Comparison of ENCODE assay signal across 21 cellular contexts in the genomic region with DNA sequence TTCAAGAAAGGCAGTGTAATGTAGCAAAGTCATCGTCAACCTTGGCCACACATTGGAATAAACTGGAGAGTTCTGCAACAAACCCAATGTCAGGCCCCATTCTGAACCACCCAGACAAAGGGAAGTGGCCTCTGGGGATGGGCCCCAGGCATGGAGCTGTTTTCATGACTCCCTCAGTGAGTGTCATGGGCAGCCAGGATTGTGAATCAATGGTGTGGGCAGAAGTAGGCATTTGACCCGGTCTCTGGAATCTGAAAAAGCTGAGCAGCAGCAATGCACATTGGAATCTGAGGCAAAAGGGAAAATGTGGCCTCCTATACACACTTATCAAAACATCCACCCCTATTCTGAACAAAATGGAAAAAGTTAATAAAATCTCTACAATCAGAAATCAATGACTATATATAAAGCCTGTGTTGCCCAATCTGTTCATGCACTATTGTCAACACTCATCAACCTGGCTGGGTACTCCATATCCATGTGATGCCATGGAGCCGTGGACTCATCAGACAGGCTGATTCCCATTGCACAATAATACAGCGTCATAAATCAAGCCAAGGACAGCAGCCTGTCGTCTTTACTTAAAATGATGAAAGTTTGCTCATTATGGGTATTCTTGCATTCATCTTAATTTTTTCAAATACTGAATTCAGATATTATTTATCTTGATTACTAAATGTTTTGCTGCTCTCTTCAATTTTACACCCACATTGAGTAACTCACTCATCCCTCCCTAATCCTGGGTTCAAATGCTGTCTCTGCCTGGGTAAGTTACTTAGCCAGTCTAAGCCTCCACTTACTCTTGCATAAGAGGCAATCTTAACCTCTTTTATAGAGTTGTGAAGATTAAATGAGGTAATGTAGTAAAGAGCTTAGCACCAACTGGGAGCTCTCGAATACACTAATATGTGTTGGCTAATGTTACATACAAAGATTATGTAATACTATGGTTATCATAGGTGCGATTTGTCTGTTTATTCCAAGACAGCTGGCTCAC.
DNase-seq lines count a peak whose midpoint lies in the region; ATAC-seq and TF ChIP-seq lines count a peak whose summit lies in the region.
"Had no signal": no experiment of that assay in that cellular context is flagged by ENCODE, and none has a peak within 500 bp of the region (broad histone marks: within the 10 kb centered on the region; RNA-seq: fewer than 3 reads in every experiment).

No MANE protein-coding gene starts in this region.

- H3K4me3 Mint-ChIP-seq in MCF 10A (ENCODE audit: unreplicated experiment): no peak overlapping the region
- H3K4me3 Mint-ChIP-seq: activated T-cell treated with anti-CD3 and anti-CD28 coated beads, Interleukin-2, amount 50 U/mL, for 4 hours; B cell had no signal

- H3K9me3 Mint-ChIP-seq in MCF 10A (ENCODE audit: unreplicated experiment): no peaks in the 10 kb centered on the region
- H3K9me3 Mint-ChIP-seq: activated T-cell treated with anti-CD3 and anti-CD28 coated beads, Interleukin-2, amount 50 U/mL, for 4 hours had no signal

- H3K27me3 ChIP-seq in breast epithelium (no peaks in the 10 kb centered on the region), adrenal gland (no peaks in the 10 kb centered on the region), body of pancreas (no peaks in the 10 kb centered on the region)
- no peaks in the 10 kb centered on the region for H3K27me3 ChIP-seq in effector memory CD4-positive, alpha-beta T cell (replicated peaks; ENCODE audit: control insufficient read depth, insufficient read depth, low read length, poor library complexity, severe bottlenecking)

- intact Hi-C loops in MCF 10A (cut with micrococcal nuclease) (loop anchor here (5.0 to 10.0 kb wide), 2 partner anchors 118 to 455 kb away; no protein-coding TSS in a partner anchor), breast epithelium (cut with DNase I; ENCODE audit: low total_unique reads) (no loop called here), adrenal gland (cut with DNase I) (loop anchor here in 1 of 2 donors (10.0 kb wide), 1 partner anchor 192 kb away; no protein-coding TSS in a partner anchor), body of pancreas (cut with DNase I) (no loop called here)

- peaks cover 5% of the 10 kb centered on the region for H3K4me1 Mint-ChIP-seq in MCF 10A (ENCODE audit: insufficient read depth, unreplicated experiment)
- H3K4me1 Mint-ChIP-seq: B cell had no signal

- H3K27me3 Mint-ChIP-seq in MCF 10A (ENCODE audit: insufficient read depth, unreplicated experiment): peaks cover 29% of the 10 kb centered on the region

- TF ChIP-seq CTCF in MCF 10A (IDR thresholded peaks at IDR 0.05; ENCODE audit: unreplicated experiment) (no peak), breast epithelium (IDR thresholded peaks at IDR 0.05) (no peak), adrenal gland (IDR thresholded peaks at IDR 0.05) (no peak), body of pancreas (IDR thresholded peaks at IDR 0.05) (no peak)

- H3K27ac ChIP-seq in breast epithelium: no peak overlapping the region
- H3K27ac ChIP-seq in adrenal gland: no peak overlapping the region
- H3K27ac ChIP-seq in effector memory CD4-positive, alpha-beta T cell (ENCODE audit: insufficient read depth, low read length, poor library complexity, severe bottlenecking): no peak overlapping the region
- H3K27ac ChIP-seq in body of pancreas: no peak overlapping the region
- H3K27ac ChIP-seq: epithelial cell of prostate, spleen had no signal

- H3K36me3 Mint-ChIP-seq in MCF 10A (ENCODE audit: insufficient read depth, unreplicated experiment): no peaks in the 10 kb centered on the region

- no peak for ATAC-seq in body of pancreas
- ATAC-seq: activated T-cell treated with anti-CD3 and anti-CD28 coated beads, Interleukin-2, amount 50 U/mL, for 4 hours had no signal

- POLR2A ChIA-PET in MCF 10A (lab: Yijun Ruan, JAX): no interaction called here

- 64 to 72% (median 69%) methylated on average over 7 of the region's 7 CpGs for WGBS in adrenal gland, 4 donors
- WGBS in body of pancreas, 2 donors: 72 to 78% methylated on average over 7 of the region's 7 CpGs

- TF ChIP-seq POLR2A in breast epithelium (IDR thresholded peaks at IDR 0.05) (no peak), adrenal gland (IDR thresholded peaks at IDR 0.05) (no peak), body of pancreas (IDR thresholded peaks at IDR 0.05) (no peak)

- H3K4me3 ChIP-seq in breast epithelium (no peak overlapping the region), adrenal gland (no peak overlapping the region), body of pancreas (no peak overlapping the region)
- no peak overlapping the region for H3K4me3 ChIP-seq in effector memory CD4-positive, alpha-beta T cell (ENCODE audit: insufficient read depth, low read depth, low read length, poor library complexity, severe bottlenecking)
- H3K4me3 ChIP-seq: spleen had no signal

- H3K36me3 ChIP-seq in breast epithelium: no peaks in the 10 kb centered on the region
- H3K36me3 ChIP-seq in adrenal gland (replicated peaks in 1 of 2): no peaks in the 10 kb centered on the region
- no peaks in the 10 kb centered on the region for H3K36me3 ChIP-seq in effector memory CD4-positive, alpha-beta T cell (ENCODE audit: control insufficient read depth, insufficient read depth, low read length)
- H3K36me3 ChIP-seq in body of pancreas (replicated peaks in 1 of 2; ENCODE audit: insufficient read depth in 1 of 2, low read depth in 2 of 2): no peaks in the 10 kb centered on the region
- H3K36me3 ChIP-seq: spleen had no signal

- no peak overlapping the region for H3K27ac Mint-ChIP-seq in MCF 10A (ENCODE audit: low read depth, unreplicated experiment)
- H3K27ac Mint-ChIP-seq: B cell had no signal

- H3K4me1 ChIP-seq in breast epithelium (peaks cover 0 to 3% of the 10 kb centered on the region in 2 donors), adrenal gland (replicated peaks in 1 of 2) (peaks cover 5 to 10% of the 10 kb centered on the region in 2 donors), body of pancreas (peaks cover 7% of the 10 kb centered on the region)
- no peaks in the 10 kb centered on the region for H3K4me1 ChIP-seq in effector memory CD4-positive, alpha-beta T cell (ENCODE audit: control insufficient read depth, insufficient read depth, low read length, poor library complexity, severe bottlenecking)
- H3K4me1 ChIP-seq: Caco-2 had no signal

- peak; percentile 50 for DNase-seq in MCF 10A (ENCODE audit: unreplicated experiment)
- no peak for DNase-seq in breast epithelium (ENCODE audit: low spot score in 2 of 2)
- DNase-seq in adrenal gland: peak; percentile 38 to 82 (median 67)
- DNase-seq in kidney tubule cell (ENCODE audit: low spot score): peak; percentile 6
- no peak for DNase-seq in NCI-H2107 treated with DMSO at 0.1 percent for 48 hours (lab: John Stamatoyannopoulos, UW; ENCODE audit: unreplicated experiment)
- no peak for DNase-seq in effector memory CD4-positive, alpha-beta T cell
- no peak for DNase-seq in activated CD4-positive, alpha-beta T cell treated with anti-CD3 and anti-CD28 coated beads, Interleukin-2, amount 50 U/mL, for 1 hour
- DNase-seq in body of pancreas: no peak
- DNase-seq: activated naive CD4-positive, alpha-beta T cell; activated T-cell treated with anti-CD3 and anti-CD28 coated beads, Interleukin-2, amount 50 U/mL, for 4 hours; Caco-2; caudate nucleus; DND-41; NCI-H1417; NCI-H526; Right ventricle myocardium superior; spleen; stimulated activated CD4-positive, alpha-beta T cell treated with anti-CD3 and anti-CD28 coated beads, Interleukin-4, amount 100 ng/mL, for 1 hour; stimulated activated naive CD4-positive, alpha-beta T cell had no signal

- CTCF ChIA-PET in MCF 10A (lab: Yijun Ruan, JAX): interaction anchor here (0.6 to 5.8 kb wide), 8 partner anchors 9 to 632 kb away, joined by 3 to 45 read pairs (median 3); no protein-coding TSS in a partner anchor

- no TSS peak for BruUV-seq in MCF 10A (replicated peaks; lab: Mats Ljungman, UMichigan)

- H3K9me3 ChIP-seq in breast epithelium (no peaks in the 10 kb centered on the region), adrenal gland (replicated peaks in 1 of 3) (no peaks in the 10 kb centered on the region), body of pancreas (no peaks in the 10 kb centered on the region)
- H3K9me3 ChIP-seq in effector memory CD4-positive, alpha-beta T cell (ENCODE audit: control insufficient read depth, low read length): no peaks in the 10 kb centered on the region
- H3K9me3 ChIP-seq: Caco-2, spleen had no signal

Comparison
In these comparisons a context has a peak if more than half of its experiments do, and no peak if none do; other contexts are left out.
1. DNase-seq: peak in MCF 10A (single experiment), adrenal gland (7 of 7) and kidney tubule cell (single experiment); none in breast epithelium (0 of 2), NCI-H2107 treated with DMSO at 0.1 percent for 48 hours (single experiment), effector memory CD4-positive, alpha-beta T cell (0 of 3), activated CD4-positive, alpha-beta T cell treated with anti-CD3 and anti-CD28 coated beads, Interleukin-2, amount 50 U/mL, for 1 hour (single experiment) and body of pancreas (0 of 4).